In genomic region chr2:197873293-197873701, GRCh38 we compare ENCODE assay signal across 11 cellular contexts.
DNase-seq lines count a peak whose midpoint lies in the region; ATAC-seq and TF ChIP-seq lines count a peak whose summit lies in the region.
"Had no signal": no experiment of that assay in that cellular context is flagged by ENCODE, and none has a peak within 500 bp of the region (broad histone marks: within the 10 kb centered on the region; RNA-seq: fewer than 3 reads in every experiment).

No MANE protein-coding gene starts in this region.

- no peak overlapping the region for H3K4me3 Mint-ChIP-seq in activated CD4-positive, alpha-beta T cell treated with anti-CD3 and anti-CD28 coated beads for 36 hours
- H3K4me3 Mint-ChIP-seq in activated T-helper 17 cell treated with anti-CD3 and anti-CD28 coated beads, Interleukin-2, amount 50 U/mL, for 72 hours, result no peak overlapping the region

- no peaks in the 10 kb centered on the region for H3K36me3 Mint-ChIP-seq in activated CD4-positive, alpha-beta T cell treated with anti-CD3 and anti-CD28 coated beads for 36 hours (ENCODE audit: low read depth)
- H3K36me3 Mint-ChIP-seq in activated T-helper 17 cell treated with anti-CD3 and anti-CD28 coated beads, Interleukin-2, amount 50 U/mL, for 72 hours (ENCODE audit: low read depth), result no peaks in the 10 kb centered on the region

- CTCF ChIA-PET in activated CD4-positive, alpha-beta T cell treated with anti-CD3 and anti-CD28 coated beads for 36 hours (lab: Charles Lee), result interaction anchor here (0.7 to 1.5 kb wide), 5 partner anchors 14 to 255 kb away, joined by 3 to 5 read pairs (median 4); no protein-coding TSS in a partner anchor

- WGBS in heart right ventricle, 2 donors, result 29 to 47% methylated on average over 4 of the region's 4 CpGs

- peak overlapping the region in 5 of 10 donors; percentile 2 to 23 (median 16) for H3K27ac ChIP-seq in heart right ventricle
- H3K27ac ChIP-seq: skin epidermis had no signal

- H3K36me3 ChIP-seq in heart right ventricle, result no peaks in the 10 kb centered on the region

- no peak for TF ChIP-seq CTCF in heart right ventricle (IDR thresholded peaks at IDR 0.05)

- H3K9me3 ChIP-seq in heart right ventricle, result no peaks in the 10 kb centered on the region

- H3K27me3 Mint-ChIP-seq in activated CD4-positive, alpha-beta T cell treated with anti-CD3 and anti-CD28 coated beads for 36 hours, result no peaks in the 10 kb centered on the region
- H3K27me3 Mint-ChIP-seq in activated T-helper 17 cell treated with anti-CD3 and anti-CD28 coated beads, Interleukin-2, amount 50 U/mL, for 72 hours, result no peaks in the 10 kb centered on the region

- H3K27ac Mint-ChIP-seq in activated CD4-positive, alpha-beta T cell treated with anti-CD3 and anti-CD28 coated beads for 36 hours, result no peak overlapping the region
- H3K27ac Mint-ChIP-seq in activated T-helper 17 cell treated with anti-CD3 and anti-CD28 coated beads, Interleukin-2, amount 50 U/mL, for 72 hours, result no peak overlapping the region

- peak; percentile 51 for ATAC-seq in activated CD4-positive, alpha-beta T cell treated with anti-CD3 and anti-CD28 coated beads for 36 hours
- ATAC-seq in activated T-helper 17 cell treated with anti-CD3 and anti-CD28 coated beads, Interleukin-2, amount 50 U/mL, for 72 hours (replicated peaks), result peak; percentile 41
- ATAC-seq in heart right ventricle, result peak in 7 of 8 donors; percentile 33 to 77 (median 58)
- peak; percentile 58 for ATAC-seq in stimulated activated naive CD8-positive, alpha-beta T cell treated with anti-CD3 and anti-CD28 coated beads, Interleukin-15, Interleukin-2, amounts not matched to agents 100 U/mL and 50 U/mL, for 24 hours

- H3K27me3 ChIP-seq in heart right ventricle, result no peaks in the 10 kb centered on the region

- peaks cover 0 to 86% (median 59%) of the 10 kb centered on the region in 9 donors for H3K4me1 ChIP-seq in heart right ventricle

- no peak overlapping the region for H3K4me3 ChIP-seq in heart right ventricle
- H3K4me3 ChIP-seq: skin epidermis had no signal

- peaks cover 66% of the 10 kb centered on the region for H3K4me1 Mint-ChIP-seq in activated CD4-positive, alpha-beta T cell treated with anti-CD3 and anti-CD28 coated beads for 36 hours
- peaks cover 24% of the 10 kb centered on the region for H3K4me1 Mint-ChIP-seq in activated T-helper 17 cell treated with anti-CD3 and anti-CD28 coated beads, Interleukin-2, amount 50 U/mL, for 72 hours

- no peak for DNase-seq in activated CD4-positive, alpha-beta T cell treated with anti-CD3 and anti-CD28 coated beads for 36 hours
- DNase-seq in activated CD4-positive, alpha-beta T cell treated with anti-CD3 and anti-CD28 coated beads, Interleukin-2, amount 50 U/mL, for 4 hours, result no peak
- DNase-seq in heart right ventricle (no peak), NCI-H2029 (lab: John Stamatoyannopoulos, UW) (no peak), GM19240 (ENCODE audit: insufficient read length, low spot score) (no peak)
- no peak for DNase-seq in stimulated activated naive CD8-positive, alpha-beta T cell treated with anti-CD3 and anti-CD28 coated beads, Interleukin-15, Interleukin-2, amounts not matched to agents 100 U/mL and 50 U/mL, for 24 hours
- DNase-seq in activated naive CD4-positive, alpha-beta T cell treated with anti-CD3 and anti-CD28 coated beads, Interleukin-2, amount 50 U/mL, for 16 hours, result no peak
- DNase-seq: activated CD4-positive, alpha-beta T cell treated with anti-CD3 and anti-CD28 coated beads for 4 hours; H7 had no signal

- POLR2A ChIA-PET in activated CD4-positive, alpha-beta T cell treated with anti-CD3 and anti-CD28 coated beads for 36 hours (lab: Charles Lee), result no interaction called here

- intact Hi-C loops in activated CD4-positive, alpha-beta T cell treated with anti-CD3 and anti-CD28 coated beads for 36 hours (cut with DNase I, micrococcal nuclease), result no loop called here
- intact Hi-C loops in heart right ventricle (cut with DNase I), result loop anchor here in 2 of 10 donors (10.0 kb wide), 1 partner anchor 68 kb away; the partner anchor contains the start of gene PLCL1 (in 2 of the 2)

- H3K9me3 Mint-ChIP-seq in activated CD4-positive, alpha-beta T cell treated with anti-CD3 and anti-CD28 coated beads for 36 hours (ENCODE audit: low read depth), result no peaks in the 10 kb centered on the region
- H3K9me3 Mint-ChIP-seq in activated T-helper 17 cell treated with anti-CD3 and anti-CD28 coated beads, Interleukin-2, amount 50 U/mL, for 72 hours, result no peaks in the 10 kb centered on the region
